1 cellular context compared by ENCODE assay signal in the genomic region with DNA sequence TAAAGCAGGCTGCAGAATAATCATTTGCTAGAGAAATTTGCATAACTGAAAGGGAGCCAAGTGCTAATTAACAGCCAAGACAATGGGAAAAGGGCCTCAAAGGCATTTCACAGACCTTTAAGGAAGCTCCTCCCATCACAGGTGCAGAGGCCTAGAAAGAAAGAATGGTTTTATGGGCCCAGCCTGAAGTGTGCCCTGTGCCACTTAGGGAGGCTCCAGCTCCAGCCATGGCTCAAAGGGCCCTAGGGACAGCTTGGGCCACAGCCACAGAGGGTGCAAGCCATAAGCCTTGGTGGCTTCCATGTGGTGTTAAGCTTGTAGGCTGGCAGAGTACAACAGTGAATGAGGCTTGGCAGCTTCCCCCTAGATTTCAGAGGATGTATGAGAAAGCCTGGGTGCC.
TF ChIP-seq lines count a peak whose summit lies in the region.

No MANE protein-coding gene starts in this region.

TF ChIP-seq in GM12878, 131 proteins besides CTCF, POLR2A, EP300 and RAD21:
- no peak for TF ChIP-seq REST (IDR thresholded peaks at IDR 0.05; ENCODE audit: low read depth, low read length)
- no peak for TF ChIP-seq KLF5 (IDR thresholded peaks at IDR 0.05; ENCODE audit: partially characterized antibody)
- no peak for TF ChIP-seq SREBF2 (IDR thresholded peaks at IDR 0.05; ENCODE audit: low read length)
- TF ChIP-seq FOXK2 (IDR thresholded peaks at IDR 0.05): no peak
- no peak for TF ChIP-seq RFX5 (IDR thresholded peaks at IDR 0.05; ENCODE audit: low read depth, low read length)
- TF ChIP-seq DPF2 (IDR thresholded peaks at IDR 0.05): no peak
- TF ChIP-seq, protein P1, sequence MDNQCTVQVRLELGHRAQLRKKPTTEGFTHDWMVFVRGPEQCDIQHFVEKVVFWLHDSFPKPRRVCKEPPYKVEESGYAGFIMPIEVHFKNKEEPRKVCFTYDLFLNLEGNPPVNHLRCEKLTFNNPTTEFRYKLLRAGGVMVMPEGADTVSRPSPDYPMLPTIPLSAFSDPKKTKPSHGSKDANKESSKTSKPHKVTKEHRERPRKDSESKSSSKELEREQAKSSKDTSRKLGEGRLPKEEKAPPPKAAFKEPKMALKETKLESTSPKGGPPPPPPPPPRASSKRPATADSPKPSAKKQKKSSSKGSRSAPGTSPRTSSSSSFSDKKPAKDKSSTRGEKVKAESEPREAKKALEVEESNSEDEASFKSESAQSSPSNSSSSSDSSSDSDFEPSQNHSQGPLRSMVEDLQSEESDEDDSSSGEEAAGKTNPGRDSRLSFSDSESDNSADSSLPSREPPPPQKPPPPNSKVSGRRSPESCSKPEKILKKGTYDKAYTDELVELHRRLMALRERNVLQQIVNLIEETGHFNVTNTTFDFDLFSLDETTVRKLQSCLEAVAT (IDR thresholded peaks at IDR 0.05): no peak
